8 cellular contexts compared by ENCODE assay signal in the genomic region with DNA sequence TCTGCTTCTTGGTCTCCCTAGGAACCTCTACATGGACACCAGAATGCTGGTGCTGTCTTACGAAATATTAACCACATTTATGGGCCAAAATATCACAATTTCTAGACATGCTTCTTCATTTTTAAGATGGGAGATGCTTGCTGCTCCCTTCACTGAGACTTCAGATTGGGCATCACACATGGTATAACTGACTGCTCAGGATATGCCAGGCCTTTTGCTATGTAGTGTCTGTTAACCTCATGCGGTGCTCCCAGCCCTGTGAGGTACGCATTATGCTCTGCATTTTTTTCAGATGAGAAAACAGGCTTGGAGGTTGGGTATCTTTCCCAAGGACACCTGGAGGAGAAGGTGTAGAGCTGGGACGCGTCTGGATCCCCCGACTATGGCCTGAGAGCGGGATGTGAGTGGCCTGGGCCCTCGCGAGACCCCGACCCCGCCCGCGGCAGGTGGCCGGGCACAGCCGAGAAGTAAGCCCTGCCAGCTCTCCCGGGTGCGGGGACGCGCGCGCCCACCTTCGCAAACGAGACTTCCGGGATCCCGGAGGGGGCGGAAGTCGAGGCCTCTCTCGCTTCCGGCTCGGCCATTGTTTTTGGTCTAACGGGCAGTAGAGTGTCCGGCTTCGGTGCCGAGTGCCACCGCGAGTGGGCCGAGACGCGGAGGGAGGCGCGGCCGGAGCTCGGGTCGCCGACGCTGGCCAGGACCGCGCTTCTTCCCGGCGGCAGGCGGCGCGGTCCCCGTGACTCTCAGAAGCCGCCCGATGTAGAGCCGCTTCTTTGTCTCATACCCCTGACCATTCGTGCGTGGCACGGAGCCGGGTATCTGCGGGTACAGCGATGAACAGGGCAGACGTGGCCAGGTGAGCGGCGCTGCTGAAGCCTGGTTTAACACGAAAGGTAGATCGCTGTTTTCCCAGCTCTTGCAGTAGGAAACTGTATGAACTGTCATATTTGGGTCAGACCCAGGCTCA. TPM values are rescaled to one million over a fixed set of nuclear protein-coding genes. Genes with fewer than 3 reads are reported as not detected.
DNase-seq lines count a peak whose midpoint lies in the region; ATAC-seq and TF ChIP-seq lines count a peak whose summit lies in the region.

Gene ZKSCAN7 (plus strand): TSS at position 568 of the 967 bp plus-strand sequence. CDS start 1,855 bp downstream, outside the sequence.

- H3K4me3 ChIP-seq in rectal smooth muscle tissue (ENCODE audit: low read length), result peak within 1 kb of the TSS; percentile 88
- peak within 1 kb of the TSS; percentile 62 to 71 for H3K4me3 ChIP-seq in uterus

- H3K4me1 ChIP-seq in rectal smooth muscle tissue (ENCODE audit: control insufficient read depth, insufficient read depth, low read length) (peaks cover 6% of the 10 kb centered on the region), uterus (no peaks in the 10 kb centered on the region)

- no peaks in the 10 kb centered on the region for H3K27me3 ChIP-seq in rectal smooth muscle tissue (ENCODE audit: control insufficient read depth, insufficient read depth, low read length)
- H3K27me3 ChIP-seq in uterus, result no peaks in the 10 kb centered on the region

- intact Hi-C loops in uterus (cut with DNase I; ENCODE audit: low total_unique reads), result no loop called here

- TF ChIP-seq POLR2A in uterus (IDR thresholded peaks at IDR 0.05), result no peak

- DNase-seq in NCI-H1436 (lab: John Stamatoyannopoulos, UW), result peak; percentile 16
- no peak for DNase-seq in NCI-H1436 treated with DMSO at 0.1 percent for 48 hours (lab: John Stamatoyannopoulos, UW)
- DNase-seq in T-helper 2 cell, result peak in 4 of 5 experiments; percentile 12 to 62 (median 16)
- peak; percentile 83 for DNase-seq in astrocyte of the hippocampus (ENCODE audit: low read depth, low spot score)
- peak; percentile 4 to 37 for DNase-seq in hippocampal formation (lab: John Stamatoyannopoulos, UW)
- DNase-seq in uterus, result peak; percentile 33 to 53

- H3K36me3 ChIP-seq in rectal smooth muscle tissue (ENCODE audit: control insufficient read depth, insufficient read depth, low read length) (no peaks in the 10 kb centered on the region), uterus (no peaks in the 10 kb centered on the region)

- H3K27ac ChIP-seq in rectal smooth muscle tissue (ENCODE audit: low read depth, low read length) (peak within 1 kb of the TSS; percentile 49), uterus (peak within 1 kb of the TSS; percentile 68 to 69)

- peak; percentile 75 for ATAC-seq in HG03196 (IDR thresholded peaks at IDR 0.05; ENCODE audit: unreplicated experiment)

- TF ChIP-seq CTCF in uterus (IDR thresholded peaks at IDR 0.05), result no peak

- H3K9ac ChIP-seq in rectal smooth muscle tissue (ENCODE audit: low read length), result peak within 1 kb of the TSS; percentile 38

- H3K9me3 ChIP-seq in uterus, result no peaks in the 10 kb centered on the region

RNA-seq across cellular contexts. Expression of gene ZKSCAN7, which starts in this region (rescaled TPM):
- 10 to 100 TPM in 1 of 4 donors, 1 to 10 TPM in 3; 2.4 to 20.0 (median 5.6) TPM for total RNA-seq in uterus
